ENCODE assay signal across 8 cellular contexts in the genomic region with DNA sequence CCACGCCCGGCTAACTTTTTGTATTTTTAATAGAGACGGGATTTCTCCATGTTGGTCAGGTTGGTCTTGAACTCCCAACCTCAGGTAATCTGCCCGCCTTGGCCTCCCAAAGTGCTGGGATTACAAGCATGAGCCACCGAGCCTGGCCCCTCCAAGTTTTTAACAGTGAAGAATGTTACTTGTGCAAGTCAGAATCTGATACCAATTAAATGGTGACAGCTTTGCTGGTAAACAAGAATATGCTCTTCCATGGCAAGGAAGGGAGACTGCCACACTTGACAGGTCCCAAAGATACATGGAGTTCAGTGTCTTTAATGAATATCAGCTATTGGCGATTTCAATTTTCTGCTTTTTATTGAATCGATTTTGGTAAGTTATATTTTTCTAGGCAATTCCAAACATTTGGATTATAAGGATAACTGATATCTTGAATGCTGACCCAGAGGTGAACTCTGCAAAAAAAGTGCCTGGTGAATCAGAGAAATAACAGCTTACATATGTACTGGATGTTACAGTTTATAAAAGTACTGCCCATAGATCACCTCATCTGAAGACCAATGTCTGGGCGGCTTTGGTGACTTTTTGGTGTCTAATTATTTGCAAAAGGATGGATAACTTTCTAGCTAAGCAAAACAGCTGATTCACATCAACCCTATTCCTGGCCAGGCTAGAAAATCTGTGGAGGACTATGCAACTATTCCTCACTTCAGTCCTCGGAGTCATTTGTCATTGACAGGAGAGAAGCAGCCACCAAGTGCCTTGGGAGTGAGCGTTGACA. TPM values are rescaled to one million over a fixed set of nuclear protein-coding genes. Genes with fewer than 3 reads are reported as not detected.
DNase-seq lines count a peak whose midpoint lies in the region; ATAC-seq and TF ChIP-seq lines count a peak whose summit lies in the region.

No MANE protein-coding gene starts in this region.

- no peak for TF ChIP-seq CTCF in epithelial cell of proximal tubule (conservative IDR thresholded peaks at IDR 0.05; ENCODE audit: low read depth, low read length)

- ATAC-seq in GM21447 (IDR thresholded peaks at IDR 0.05; ENCODE audit: unreplicated experiment) (no peak), GM21381 (IDR thresholded peaks at IDR 0.05; ENCODE audit: unreplicated experiment) (no peak)

- DNase-seq in EH (ENCODE audit: low read depth), result peak; percentile 52
- DNase-seq in RKO (ENCODE audit: low spot score), result peak; percentile 23
- no peak for DNase-seq in epithelial cell of proximal tubule (ENCODE audit: low read depth)
- peak; percentile 1 for DNase-seq in posterior vena cava (ENCODE audit: low spot score)
- DNase-seq in NCI-H1105 (lab: John Stamatoyannopoulos, UW), result no peak
- no peak for DNase-seq in activated CD4-positive, CD25-positive, alpha-beta regulatory T cell (lab: John Stamatoyannopoulos, UW)

- H3K4me3 ChIP-seq in epithelial cell of proximal tubule (ENCODE audit: low read depth, low read length), result peak overlapping the region; percentile 87

- intact Hi-C loops in posterior vena cava (cut with DNase I), result no loop called here

RNA-seq across cellular contexts. Expression of gene PARP16, which starts 1.2 kb away (rescaled TPM):
- total RNA-seq in epithelial cell of proximal tubule, result 3.5 and 7.9 TPM in 2 replicates
- total RNA-seq in posterior vena cava, result 1 to 10 TPM; 7.4 TPM

RNA-seq across cellular contexts. Expression of gene RNU5A-1, which starts 10.4 kb away (rescaled TPM):
- not detected in 2 replicates for total RNA-seq in epithelial cell of proximal tubule
- not detected for total RNA-seq in posterior vena cava

RNA-seq across cellular contexts. Expression of gene RNU5B-1, which starts 19.0 kb away (rescaled TPM):
- total RNA-seq in epithelial cell of proximal tubule (not detected in 2 replicates), posterior vena cava (100 to 1,000 TPM in 1 of 2 donors, 10 to 100 TPM in 1; 95.0 to 102 TPM)

Comparison
In these comparisons a context has a peak if more than half of its experiments do, and no peak if none do; other contexts are left out.
1. DNase-seq: peak in EH (single experiment), RKO (single experiment) and posterior vena cava (single experiment); none in epithelial cell of proximal tubule (single experiment), NCI-H1105 (single experiment) and activated CD4-positive, CD25-positive, alpha-beta regulatory T cell (0 of 4).
2. RNA of gene RNU5B-1, which starts 19.0 kb away (total RNA-seq): 95.0 to 102 TPM in posterior vena cava; not detected in epithelial cell of proximal tubule; every median in the first group is over 10 times any median in the second.